17 cellular contexts compared by ENCODE assay signal in genomic region chr15:39242345-39242744, GRCh38.
DNase-seq lines count a peak whose midpoint lies in the region; ATAC-seq and TF ChIP-seq lines count a peak whose summit lies in the region.
"Had no signal": no experiment of that assay in that cellular context is flagged by ENCODE, and none has a peak within 500 bp of the region (broad histone marks: within the 10 kb centered on the region; RNA-seq: fewer than 3 reads in every experiment).

No MANE protein-coding gene starts in this region.

- intact Hi-C loops in left cardiac atrium (cut with DNase I) (no loop called here), cardiac septum (cut with DNase I) (no loop called here)

- ATAC-seq in left cardiac atrium (peak in 1 of 2 donors; percentile 70), HG02588 (IDR thresholded peaks at IDR 0.05; ENCODE audit: unreplicated experiment) (no peak), GM18858 (IDR thresholded peaks at IDR 0.05; ENCODE audit: unreplicated experiment) (no peak)
- ATAC-seq: activated CD4-positive, alpha-beta T cell treated with anti-CD3 and anti-CD28 coated beads for 36 hours; activated T-cell treated with anti-CD3 and anti-CD28 coated beads, Interleukin-2, amount 50 U/mL, for 72 hours; left lobe of liver; T-cell had no signal

- H3K27me3 ChIP-seq in right atrium auricular region = no peaks in the 10 kb centered on the region
- H3K27me3 ChIP-seq: neural progenitor cell, spleen had no signal

- no peaks in the 10 kb centered on the region for H3K4me1 ChIP-seq in right atrium auricular region
- H3K4me1 ChIP-seq: neural progenitor cell, spleen had no signal

- no peaks in the 10 kb centered on the region for H3K9me3 ChIP-seq in right atrium auricular region
- H3K9me3 ChIP-seq: spleen, thoracic aorta had no signal

- DNase-seq in left cardiac atrium (peak; percentile 19), cardiac septum (ENCODE audit: low spot score) (no peak), astrocyte of the hippocampus (ENCODE audit: low read depth, low spot score) (peak; percentile 95), right atrium auricular region (ENCODE audit: low spot score) (peak; percentile 64), iPS-NIHi7 (ENCODE audit: extremely low spot score) (no peak), mucosa of gallbladder (ENCODE audit: low spot score) (no peak)
- DNase-seq: activated CD4-positive, alpha-beta T cell treated with anti-CD3 and anti-CD28 coated beads for 36 hours; activated T-cell treated with anti-CD3 and anti-CD28 coated beads, Interleukin-2, amount 50 U/mL, for 72 hours; effector CD4-positive, alpha-beta T cell; spleen; T-cell had no signal

- no peak for TF ChIP-seq CTCF in right atrium auricular region (IDR thresholded peaks at IDR 0.05)

- H3K36me3 ChIP-seq in right atrium auricular region = no peaks in the 10 kb centered on the region
- H3K36me3 ChIP-seq: neural progenitor cell, spleen, thoracic aorta had no signal

- H3K27ac ChIP-seq in right atrium auricular region = peak overlapping the region in 1 of 2 donors; percentile 34
- H3K27ac ChIP-seq: HL-60, neural progenitor cell, spleen, thoracic aorta had no signal

- H3K4me3 ChIP-seq in right atrium auricular region = no peak overlapping the region
- H3K4me3 ChIP-seq: neural progenitor cell, spleen, thoracic aorta had no signal

Comparison
In these comparisons a context has a peak if more than half of its experiments do, and no peak if none do; other contexts are left out.
1. DNase-seq: peak in left cardiac atrium (single experiment), astrocyte of the hippocampus (single experiment) and right atrium auricular region (single experiment); none in cardiac septum (single experiment), iPS-NIHi7 (single experiment) and mucosa of gallbladder (single experiment).